Comparison of ENCODE assay signal across 8 cellular contexts in genomic region chr10:114173680-114174461, GRCh38. TPM values are rescaled to one million over a fixed set of nuclear protein-coding genes. Genes with fewer than 3 reads are reported as not detected.
DNase-seq lines count a peak whose midpoint lies in the region; ATAC-seq, FAIRE-seq and TF ChIP-seq lines count a peak whose summit lies in the region.

TSS of gene CCDC186 (minus strand) at chr10:114174203. CDS start at chr10:114163268, 10,935 bp downstream.

- no peaks in the 10 kb centered on the region; a peak in 1 of 5 replicates for H3K27me3 ChIP-seq in HepG2 (ENCODE audit: control insufficient read depth in 1 of 2, insufficient read depth in 2 of 2, low read length in 2 of 2)

- peak within 1 kb of the TSS; percentile 90 for H2AFZ ChIP-seq in HepG2 (ENCODE audit: low read length)

- H3K4me1 ChIP-seq in HepG2 (ENCODE audit: insufficient read depth, low read length), result peaks cover 27% of the 10 kb centered on the region

- CTCF ChIA-PET in HepG2 (lab: Yijun Ruan, JAX; ENCODE audit: low intra/inter-chr PET ratio, low total read pairs), result no interaction called here

- H3K36me3 Mint-ChIP-seq in CD14-positive monocyte, result peaks cover 6 to 13% of the 10 kb centered on the region in 2 donors

- H3K79me2 ChIP-seq in HepG2 (ENCODE audit: insufficient read depth, low read length), result peaks cover 44% of the 10 kb centered on the region

- peak within 1 kb of the TSS; percentile 98 to 99 (median 98) for H3K27ac Mint-ChIP-seq in CD14-positive monocyte

- TF ChIP-seq CTCF in CD14-positive monocyte (IDR thresholded peaks at IDR 0.05), result no peak
- TF ChIP-seq CTCF in HepG2 (CRISPR knock-in tag; IDR thresholded peaks at IDR 0.05), result no peak

- DNase-seq in CD14-positive monocyte (ENCODE audit: low spot score), result peak; percentile 95
- DNase-seq in NCI-H748 treated with DMSO at 0.1 percent for 48 hours (lab: John Stamatoyannopoulos, UW), result peak; percentile 75
- peak; percentile 98 for DNase-seq in activated CD4-positive, alpha-beta T cell treated with anti-CD3 and anti-CD28 coated beads, Interleukin-2, amount 50 U/mL, for 48 hours
- peak; percentile 93 for DNase-seq in dermis blood vessel endothelial cell
- DNase-seq in HepG2 (ENCODE audit: low spot score), result peak; percentile 92
- peak; percentile 99 for DNase-seq in stimulated activated CD4-positive, alpha-beta T cell treated with anti-CD3 and anti-CD28 coated beads, Interleukin-4, amount 100 ng/mL, for 1 hour

- H3K4me3 ChIP-seq in HepG2 (replicated peaks in 1 of 3; ENCODE audit: insufficient read depth in 1 of 3, low read depth in 2 of 3, low read length in 3 of 3), result peak within 1 kb of the TSS; percentile 80 to 94 (median 90)

- 0% methylated on average over 3 of the region's 58 CpGs for WGBS in HepG2 (ENCODE audit: low lambda C conversion rate)

- H3K9me3 Mint-ChIP-seq in CD14-positive monocyte, result peaks cover under 1 to 5% (median 3%) of the 10 kb centered on the region in 7 donors

- H3K9ac ChIP-seq in HepG2 (ENCODE audit: insufficient read depth, low read depth, low read length), result peak within 1 kb of the TSS; percentile 92

- intact Hi-C loops in CD14-positive monocyte (cut with micrococcal nuclease) (no loop called here), HepG2 (cut with micrococcal nuclease; ENCODE audit: unreplicated experiment) (loop anchor here (5.0 kb wide), 1 partner anchor 317 kb away; no protein-coding TSS in a partner anchor)

- H3K4me2 ChIP-seq in HepG2 (ENCODE audit: low read depth, low read length), result peak within 1 kb of the TSS; percentile 98

- peak; percentile 75 to 83 for TF ChIP-seq POLR2A in HepG2 (IDR thresholded peaks at IDR 0.05; ENCODE audit: insufficient read depth in 1 of 2, low read depth in 2 of 2, low read length in 2 of 2)

- no peak for FAIRE-seq in HepG2 (lab: Jason Lieb, UNC)

- no peak for TF ChIP-seq EP300 in HepG2 (IDR thresholded peaks at IDR 0.05; ENCODE audit: low read depth in 2 of 2, low read length in 2 of 2)
- no peak for TF ChIP-seq EP300 in HepG2 (CRISPR knock-in tag; IDR thresholded peaks at IDR 0.05; ENCODE audit: borderline replicate concordance)

- no peaks in the 10 kb centered on the region for H4K20me1 ChIP-seq in HepG2 (ENCODE audit: insufficient read depth, low read length)

- TSS peak; percentile 63 for BruUV-seq in HepG2 (replicated peaks; lab: Mats Ljungman, UMichigan)

- ATAC-seq in GM19372 (IDR thresholded peaks at IDR 0.05; ENCODE audit: low read depth, unreplicated experiment), result peak; percentile 99
- ATAC-seq in HG03521 (IDR thresholded peaks at IDR 0.05; ENCODE audit: unreplicated experiment), result peak; percentile 99
- peak; percentile 100 for ATAC-seq in HepG2

- peaks cover 0 to 6% (median 2%) of the 10 kb centered on the region in 3 donors for H3K27me3 Mint-ChIP-seq in CD14-positive monocyte (ENCODE audit: low read depth in 3 of 3)

- in situ Hi-C loops in HepG2 (cut with HindIII; ENCODE audit: extremely low pct_ligation_motif_present, low pct_unique_long_range_greater_than_20kb), result no loop called here

- H3K27ac ChIP-seq in HepG2 (ENCODE audit: extremely low read length, insufficient read depth, low read length), result peak within 1 kb of the TSS; percentile 71

- H3K4me1 Mint-ChIP-seq in CD14-positive monocyte, result peaks cover 24% of the 10 kb centered on the region

- H3K4me3 Mint-ChIP-seq in CD14-positive monocyte, result peak within 1 kb of the TSS; percentile 96 to 97

- H3K9me3 ChIP-seq in HepG2 (ENCODE audit: low read length), result peaks cover under 1% of the 10 kb centered on the region; the same call in 1 of the 2 replicates

- POLR2A ChIA-PET in HepG2 (lab: Yijun Ruan, JAX), result interaction anchor here (0.5 to 1.0 kb wide), 3 partner anchors 16 to 764 kb away, joined by 3 to 4 read pairs (median 3); partner anchors contain the start of gene TRUB1

- TF ChIP-seq RAD21 in HepG2 (CRISPR knock-in tag; IDR thresholded peaks at IDR 0.05), result no peak

- no peaks in the 10 kb centered on the region for H3K36me3 ChIP-seq in HepG2 (replicated peaks in 1 of 2; ENCODE audit: control insufficient read depth in 1 of 2, insufficient read depth in 2 of 2, low read length in 2 of 2)

TF ChIP-seq in HepG2, 621 proteins besides CTCF, POLR2A, EP300 and RAD21 (continues in another document):
- TF ChIP-seq ZEB1 (IDR thresholded peaks at IDR 0.05; ENCODE audit: insufficient replicate concordance, low read depth) (peak; percentile 92), ZNF510 (CRISPR knock-in tag; IDR thresholded peaks at IDR 0.05; ENCODE audit: low read depth) (no peak), ZNF432 (CRISPR knock-in tag; IDR thresholded peaks at IDR 0.05; ENCODE audit: borderline replicate concordance) (no peak), NFE2 (CRISPR knock-in tag; IDR thresholded peaks at IDR 0.05) (0 out of 2 replicates have a peak, but pooled peaks have one; percentile 12), ZNF512B (CRISPR knock-in tag; IDR thresholded peaks at IDR 0.05; ENCODE audit: borderline replicate concordance) (no peak; the same call in 1 of the 2 replicates), PPARG (CRISPR knock-in tag; conservative IDR thresholded peaks at IDR 0.05) (no peak), ZNF772 (CRISPR knock-in tag; IDR thresholded peaks at IDR 0.05) (peak; percentile 68; the same call in 1 of the 2 replicates), RBFOX2 (IDR thresholded peaks at IDR 0.05; ENCODE audit: low read depth, low read length) (peak; percentile 84), PHF8 (CRISPR knock-in tag; IDR thresholded peaks at IDR 0.05) (peak; percentile 81), YY1 (IDR thresholded peaks at IDR 0.05; ENCODE audit: insufficient read depth, insufficient replicate concordance, low read depth, low read length) (peak; percentile 97), ATF5 (CRISPR knock-in tag; IDR thresholded peaks at IDR 0.05; ENCODE audit: low read depth) (no peak), PHF20 (CRISPR knock-in tag; IDR thresholded peaks at IDR 0.05) (peak; percentile 66), MXD3 (CRISPR knock-in tag; IDR thresholded peaks at IDR 0.05) (peak; percentile 64)

RNA-seq across cellular contexts. Expression of gene CCDC186, which starts in this region (rescaled TPM):
- polyA plus RNA-seq in CD14-positive monocyte (1 to 10 TPM; 6.9 to 9.8 TPM), HepG2 (2011; rRNA removed) (3.4 and 4.2 TPM in 2 replicates)
- total RNA-seq in dermis blood vessel endothelial cell (21.6 and 24.3 TPM in 2 replicates), HepG2 (2016; rRNA removed; fragmentation: Illumina TruSeq; extraction: Trizol) (11.8 and 18.0 TPM in 2 replicates)
- 1.2 and 1.4 TPM in 2 replicates for total RNA-seq in HepG2 (2016; cell fraction: cytosol; rRNA removed; fragmentation: Illumina TruSeq; extraction: Trizol; ENCODE audit: low read depth)
- total RNA-seq in HepG2 (2016; cell fraction: insoluble cytoplasmic fraction; rRNA removed; fragmentation: Illumina TruSeq; extraction: Trizol), result 10.7 and 17.0 TPM in 2 replicates
- 2.8 and 3.1 TPM in 2 replicates for total RNA-seq in HepG2 (2016; cell fraction: membrane; rRNA removed; fragmentation: Illumina TruSeq; extraction: Trizol)
- total RNA-seq in HepG2 (2016; cell fraction: nucleus; rRNA removed; fragmentation: Illumina TruSeq; extraction: Trizol), result 17.9 and 19.8 TPM in 2 replicates
- 1.3 and 2.1 TPM in 2 replicates for polyA plus RNA-seq in HepG2 (2011; cell fraction: cytosol; rRNA removed)
- 3.0 TPM in 2 replicates for polyA plus RNA-seq in HepG2 (2011; cell fraction: nucleus; rRNA removed)
- polyA plus RNA-seq in HepG2 (2012), result 4.7 and 6.1 TPM in 2 replicates
- 0.32 and 0.43 TPM in 2 replicates for polyA plus RNA-seq in HepG2 (2016; cell fraction: cytosol; fragmentation: Illumina TruSeq; extraction: Trizol; ENCODE audit: low read depth)
- polyA plus RNA-seq in HepG2 (2016; cell fraction: insoluble cytoplasmic fraction; fragmentation: Illumina TruSeq; extraction: Trizol; ENCODE audit: low read depth), result 6.3 and 7.3 TPM in 2 replicates
- polyA plus RNA-seq in HepG2 (2016; cell fraction: membrane; fragmentation: Illumina TruSeq; extraction: Trizol; ENCODE audit: low read depth), result 1.0 TPM in 2 replicates
- 8.5 and 9.1 TPM in 2 replicates for polyA plus RNA-seq in HepG2 (2016; cell fraction: nucleus; fragmentation: Illumina TruSeq; extraction: Trizol; ENCODE audit: insufficient read depth, low read depth)
- polyA minus RNA-seq in HepG2 (2011; rRNA and poly(A)+ RNA removed; ENCODE audit: low replicate concordance), result 2.0 and 2.4 TPM in 2 replicates
- polyA minus RNA-seq in HepG2 (2011; cell fraction: cytosol; rRNA and poly(A)+ RNA removed), result 5.2 and 5.4 TPM in 2 replicates
- polyA minus RNA-seq in HepG2 (2011; cell fraction: nucleus; rRNA and poly(A)+ RNA removed), result 30.6 and 33.0 TPM in 2 replicates

Comparison
In these comparisons a context has a peak if more than half of its experiments do, and no peak if none do; other contexts are left out.
1. Peak in every context shown above with its lines: DNase-seq, ATAC-seq, H3K4me3 ChIP-seq and H3K27ac ChIP-seq.